ENCODE assay signal across 8 cellular contexts in the genomic region with DNA sequence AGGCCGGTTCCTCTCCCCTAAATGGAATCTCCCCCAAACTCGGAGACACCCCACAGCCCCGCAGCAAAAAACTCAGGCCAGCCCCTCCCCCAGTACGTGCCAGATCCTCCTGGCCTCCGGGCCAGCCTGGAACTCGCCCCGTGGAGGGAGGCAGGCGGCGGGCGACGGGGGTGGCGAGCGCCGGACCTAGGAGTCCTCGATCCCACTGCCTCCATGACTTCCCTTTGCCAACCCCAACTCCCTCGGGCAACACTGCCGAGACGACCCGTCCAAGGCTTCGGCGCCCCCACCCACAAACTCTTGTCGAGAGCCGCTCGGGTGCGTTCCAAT. TPM values are rescaled to one million over a fixed set of nuclear protein-coding genes. Genes with fewer than 3 reads are reported as not detected.
A peak's percentile ranks its signal among the peaks of the same experiment; 100 is the strongest.
DNase-seq lines count a peak whose midpoint lies in the region; ATAC-seq and FAIRE-seq lines count a peak whose summit lies in the region.

No MANE protein-coding gene starts in this region.

- H3K9me3 ChIP-seq in iPS DF 6.9 (ENCODE audit: control insufficient read depth, insufficient read depth, low read length) (no peaks in the 10 kb centered on the region), small intestine (ENCODE audit: control insufficient read depth, low read depth) (no peaks in the 10 kb centered on the region)

- H3K4me1 ChIP-seq in iPS DF 6.9 (ENCODE audit: control insufficient read depth, insufficient read depth, low read length) (peaks cover 2% of the 10 kb centered on the region; the same call in 1 of the 2 replicates), small intestine (ENCODE audit: control insufficient read depth in 2 of 2, insufficient read depth in 1 of 2, low read depth in 1 of 2, low read length in 1 of 2) (peaks cover 0 to 7% of the 10 kb centered on the region in 2 donors)

- POLR2A ChIA-PET in activated CD8-positive, alpha-beta T cell treated with anti-CD3 and anti-CD28 coated beads, Interleukin-2, amount 10 ng/mL, durations not matched to agents 7 days and 5 days (lab: Charles Lee): no interaction called here

- peaks cover 4% of the 10 kb centered on the region for H3K4me1 Mint-ChIP-seq in activated CD8-positive, alpha-beta T cell treated with anti-CD3 and anti-CD28 coated beads, Interleukin-2, amount 10 ng/mL, durations not matched to agents 7 days and 5 days (ENCODE audit: low read depth)

- DNase-seq in H7 (no peak), iPS DF 6.9 (ENCODE audit: low read depth, low spot score) (no peak), small intestine (peak; percentile 25), NCI-H446 treated with DMSO at 0.1 percent for 48 hours (lab: John Stamatoyannopoulos, UW) (no peak), NCI-H2171 (lab: John Stamatoyannopoulos, UW) (no peak)
- no peak for DNase-seq in activated CD8-positive, alpha-beta T cell treated with anti-CD3 and anti-CD28 coated beads, Interleukin-2, amount 10 ng/mL, durations not matched to agents 7 days and 5 days

- no peak for FAIRE-seq in small intestine (lab: Jason Lieb, UNC)

- H3K4me3 ChIP-seq in H7 (ENCODE audit: insufficient read depth, low read depth, low read length): peak overlapping the region; percentile 80
- peak overlapping the region; percentile 65; the same call in 1 of the 2 replicates for H3K4me3 ChIP-seq in iPS DF 6.9 (ENCODE audit: low read length)
- peak overlapping the region; percentile 81 to 89 for H3K4me3 ChIP-seq in small intestine (ENCODE audit: low read depth in 1 of 2, low read length in 2 of 2)

- no peak overlapping the region for H3K27ac ChIP-seq in iPS DF 6.9 (ENCODE audit: low read length)
- H3K27ac ChIP-seq in small intestine (ENCODE audit: low read depth in 1 of 2, low read length in 1 of 2): peak overlapping the region; percentile 58 to 84

- no peaks in the 10 kb centered on the region for H3K9me3 Mint-ChIP-seq in activated CD8-positive, alpha-beta T cell treated with anti-CD3 and anti-CD28 coated beads, Interleukin-2, amount 10 ng/mL, durations not matched to agents 7 days and 5 days (ENCODE audit: insufficient read depth)

- H3K4me3 Mint-ChIP-seq in activated CD8-positive, alpha-beta T cell treated with anti-CD3 and anti-CD28 coated beads, Interleukin-2, amount 10 ng/mL, durations not matched to agents 7 days and 5 days: no peak overlapping the region

- no peak overlapping the region for H3K27ac Mint-ChIP-seq in activated CD8-positive, alpha-beta T cell treated with anti-CD3 and anti-CD28 coated beads, Interleukin-2, amount 10 ng/mL, durations not matched to agents 7 days and 5 days

- peak; percentile 28 for ATAC-seq in activated CD8-positive, alpha-beta T cell treated with anti-CD3 and anti-CD28 coated beads, Interleukin-2, amount 10 ng/mL, durations not matched to agents 7 days and 5 days
- ATAC-seq in HG03457 (IDR thresholded peaks at IDR 0.05; ENCODE audit: unreplicated experiment) (no peak), HG02870 (IDR thresholded peaks at IDR 0.05; ENCODE audit: unreplicated experiment) (no peak)

- no peaks in the 10 kb centered on the region for H3K36me3 Mint-ChIP-seq in activated CD8-positive, alpha-beta T cell treated with anti-CD3 and anti-CD28 coated beads, Interleukin-2, amount 10 ng/mL, durations not matched to agents 7 days and 5 days (ENCODE audit: low read depth)

- H3K27me3 ChIP-seq in H7 (ENCODE audit: control insufficient read depth, insufficient read depth, low read length): peaks cover 16% of the 10 kb centered on the region
- no peaks in the 10 kb centered on the region for H3K27me3 ChIP-seq in iPS DF 6.9 (ENCODE audit: control insufficient read depth, insufficient read depth, low read length)
- H3K27me3 ChIP-seq in small intestine (ENCODE audit: control insufficient read depth in 2 of 2, insufficient read depth in 2 of 2, low read length in 2 of 2): no peaks in the 10 kb centered on the region

- H3K36me3 ChIP-seq in H7 (replicated peaks; ENCODE audit: control insufficient read depth, insufficient read depth, low read length) (no peaks in the 10 kb centered on the region), iPS DF 6.9 (ENCODE audit: control insufficient read depth, insufficient read depth, low read length) (no peaks in the 10 kb centered on the region), small intestine (ENCODE audit: control insufficient read depth in 2 of 2, insufficient read depth in 2 of 2, low read length in 2 of 2) (no peaks in the 10 kb centered on the region)

- H3K27me3 Mint-ChIP-seq in activated CD8-positive, alpha-beta T cell treated with anti-CD3 and anti-CD28 coated beads, Interleukin-2, amount 10 ng/mL, durations not matched to agents 7 days and 5 days (ENCODE audit: low read depth): peaks cover 50% of the 10 kb centered on the region

- WGBS in iPS DF 6.9 (ENCODE audit: insufficient coverage, insufficient read length): no CpG with 5 or more reads among the region's 25 CpGs
- WGBS in small intestine, 3 donors: 0 to 7% (median 3%) methylated on average over 19 to 25 of the region's 25 CpGs

- CTCF ChIA-PET in activated CD8-positive, alpha-beta T cell treated with anti-CD3 and anti-CD28 coated beads, Interleukin-2, amount 10 ng/mL, durations not matched to agents 7 days and 5 days (lab: Charles Lee): interaction anchor here (0.7 to 11.5 kb wide), 2 partner anchors 36 to 43 kb away, joined by 3 to 267 read pairs; no protein-coding TSS in a partner anchor

RNA-seq across cellular contexts. Expression of gene ADCY6, which starts 0.4 kb away (rescaled TPM):
- total RNA-seq in H7 (2014; rRNA removed; shearing (Covaris generic)): 7.0 and 7.1 TPM in 2 replicates
- under 1 TPM; 0.18 to 0.37 TPM for total RNA-seq in activated CD8-positive, alpha-beta T cell treated with anti-CD3 and anti-CD28 coated beads, Interleukin-2, amount 10 ng/mL, durations not matched to agents 7 days and 5 days
- 10 to 100 TPM; 14.1 to 27.7 (median 20.1) TPM for polyA plus RNA-seq in small intestine

RNA-seq across cellular contexts. Expression of gene CACNB3, which starts 29.8 kb away (rescaled TPM):
- total RNA-seq in H7 (2014; rRNA removed; shearing (Covaris generic)): 3.2 and 4.6 TPM in 2 replicates
- 10 to 100 TPM; 10.5 to 13.1 TPM for total RNA-seq in activated CD8-positive, alpha-beta T cell treated with anti-CD3 and anti-CD28 coated beads, Interleukin-2, amount 10 ng/mL, durations not matched to agents 7 days and 5 days
- 10 to 100 TPM; 11.6 to 12.1 (median 11.9) TPM for polyA plus RNA-seq in small intestine
